Comparison of ENCODE assay signal across 4 cellular contexts in the genomic region with DNA sequence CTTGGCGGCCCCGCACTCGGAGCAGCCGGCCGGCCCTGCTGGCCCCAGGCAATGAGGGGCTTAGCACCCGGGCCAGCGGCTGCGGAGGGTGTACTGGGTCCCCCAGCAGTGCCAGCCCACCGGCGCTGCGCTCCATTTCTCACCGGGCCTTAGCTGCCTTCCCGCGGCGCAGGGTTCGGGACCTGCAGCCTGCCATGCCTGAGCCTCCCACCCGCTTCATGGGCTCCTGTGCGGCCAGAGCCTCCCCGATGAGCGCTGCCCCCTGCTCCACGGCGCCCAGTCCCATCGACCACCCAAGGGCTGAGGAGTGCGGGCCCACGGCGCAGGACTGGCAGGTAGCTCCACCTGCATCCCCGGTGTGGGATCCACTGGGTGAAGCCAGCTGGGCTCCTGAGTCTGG. TPM values are rescaled to one million over a fixed set of nuclear protein-coding genes. Genes with fewer than 3 reads are reported as not detected.
"Had no signal": no experiment of that assay in that cellular context is flagged by ENCODE, and none has a peak within 500 bp of the region (broad histone marks: within the 10 kb centered on the region; RNA-seq: fewer than 3 reads in every experiment).

No MANE protein-coding gene starts in this region.

RNA-seq across cellular contexts. Expression of gene SLC36A3, which starts 5.7 kb away (rescaled TPM):
- total RNA-seq: LHCN-M2, M059J, MCF 10A, NCI-H460 had no signal

RNA-seq across cellular contexts. Expression of gene SLC36A2, which starts 38.1 kb away (rescaled TPM):
- total RNA-seq: LHCN-M2, M059J, MCF 10A, NCI-H460 had no signal
